36 cellular contexts compared by ENCODE assay signal in genomic region chr2:237657063-237657462, GRCh38.
"Had no signal": no experiment of that assay in that cellular context is flagged by ENCODE, and none has a peak within 500 bp of the region (broad histone marks: within the 10 kb centered on the region; RNA-seq: fewer than 3 reads in every experiment).

No MANE protein-coding gene starts in this region.

- H3K4me3 ChIP-seq: adrenal gland, ascending aorta, body of pancreas, cardiac muscle cell had no signal

- DNase-seq: activated effector memory CD4-positive, alpha-beta T cell treated with anti-CD3 and anti-CD28 coated beads, Interleukin-2, amount 50 U/mL, for 16 hours; activated effector memory CD4-positive, alpha-beta T cell treated with Interleukin-2 at 50 U/mL for 16 hours; activated gamma-delta T cell; activated gamma-delta T cell treated with Interleukin-2 at 50 U/mL for 16 hours; activated naive CD4-positive, alpha-beta T cell; activated naive CD4-positive, alpha-beta T cell treated with anti-CD3 and anti-CD28 coated beads for 36 hours; activated naive CD4-positive, alpha-beta T cell treated with anti-CD3 and anti-CD28 coated beads, Interleukin-2, amount 10 ng/mL, durations not matched to agents 7 days and 5 days; activated naive CD4-positive, alpha-beta T cell treated with anti-CD3 and anti-CD28 coated beads, Interleukin-2, amount 50 U/mL, for 16 hours; activated naive CD4-positive, alpha-beta T cell treated with Interleukin-2 at 50 U/mL for 16 hours; activated naive CD8-positive, alpha-beta T cell treated with anti-CD3 and anti-CD28 coated beads for 36 hours; activated naive CD8-positive, alpha-beta T cell treated with anti-CD3 and anti-CD28 coated beads, Interleukin-2, amount 10 ng/mL, durations not matched to agents 7 days and 5 days; activated naive CD8-positive, alpha-beta T cell treated with anti-CD3 and anti-CD28 coated beads, Interleukin-2, amount 50 U/mL, for 24 hours; activated T-cell treated with anti-CD3 and anti-CD28 coated beads, Interleukin-2, amount 50 U/mL, for 24 hours; activated T-cell treated with anti-CD3 and anti-CD28 coated beads, Interleukin-2, amount 50 U/mL, for 4 hours; activated T-cell treated with anti-CD3 and anti-CD28 coated beads, Interleukin-2, amount 50 U/mL, for 48 hours; activated T-cell treated with anti-CD3 and anti-CD28 coated beads, Interleukin-2, amount 50 U/mL, for 72 hours; adrenal gland; amniotic stem cell; amygdala; anterior cingulate cortex; aorta; body of pancreas; brain microvascular endothelial cell; caudate nucleus; central memory CD4-positive, alpha-beta T cell; cerebellar nuclear complex had no signal

- H3K27ac Mint-ChIP-seq: activated naive CD4-positive, alpha-beta T cell treated with anti-CD3 and anti-CD28 coated beads for 36 hours; activated naive CD4-positive, alpha-beta T cell treated with anti-CD3 and anti-CD28 coated beads, Interleukin-2, amount 10 ng/mL, durations not matched to agents 7 days and 5 days; activated naive CD4-positive, alpha-beta T cell treated with anti-CD3 and anti-CD28 coated beads, Interleukin-2, amount 50 U/mL, for 24 hours; activated naive CD4-positive, alpha-beta T cell treated with anti-CD3 and anti-CD28 coated beads, Interleukin-2, amount 50 U/mL, for 72 hours; activated naive CD8-positive, alpha-beta T cell; activated naive CD8-positive, alpha-beta T cell treated with anti-CD3 and anti-CD28 coated beads for 36 hours; activated naive CD8-positive, alpha-beta T cell treated with anti-CD3 and anti-CD28 coated beads, Interleukin-2, amount 10 ng/mL, durations not matched to agents 7 days and 5 days; activated naive CD8-positive, alpha-beta T cell treated with anti-CD3 and anti-CD28 coated beads, Interleukin-2, amount 50 U/mL, for 24 hours; activated T-cell treated with anti-CD3 and anti-CD28 coated beads, Interleukin-2, amount 50 U/mL, for 24 hours; activated T-cell treated with anti-CD3 and anti-CD28 coated beads, Interleukin-2, amount 50 U/mL, for 72 hours; activated T-helper 1 cell treated with anti-CD3 and anti-CD28 coated beads, Interleukin-12 subunit alpha, Interleukin-12 subunit beta, Interleukin-2, Interleukin-4 antibody, amounts not matched to agents 30 ng/mL and 10 ng/mL and 1 ng/mL, durations not matched to agents 14 hours and 24 hours and 36 hours; activated T-helper 17 cell treated with anti-CD3 and anti-CD28 coated beads, Interleukin-2, amount 50 U/mL, for 72 hours; activated T-helper 2 cell treated with anti-CD3 and anti-CD28 coated beads, Interferon-gamma antibody, Interleukin-2, Interleukin-4, amounts not matched to agents 10 μg/mL and 5 μg/mL and 100 μg/mL, durations not matched to agents 14 hours and 24 hours and 36 hours; brain had no signal

- H3K4me3 Mint-ChIP-seq: activated naive CD4-positive, alpha-beta T cell treated with anti-CD3 and anti-CD28 coated beads for 36 hours; activated naive CD4-positive, alpha-beta T cell treated with anti-CD3 and anti-CD28 coated beads, Interleukin-2, amount 10 ng/mL, durations not matched to agents 7 days and 5 days; activated naive CD4-positive, alpha-beta T cell treated with anti-CD3 and anti-CD28 coated beads, Interleukin-2, amount 50 U/mL, for 24 hours; activated naive CD8-positive, alpha-beta T cell; activated naive CD8-positive, alpha-beta T cell treated with anti-CD3 and anti-CD28 coated beads for 36 hours; activated naive CD8-positive, alpha-beta T cell treated with anti-CD3 and anti-CD28 coated beads, Interleukin-2, amount 10 ng/mL, durations not matched to agents 7 days and 5 days; activated naive CD8-positive, alpha-beta T cell treated with anti-CD3 and anti-CD28 coated beads, Interleukin-2, amount 50 U/mL, for 24 hours; activated T-cell treated with anti-CD3 and anti-CD28 coated beads, Interleukin-2, amount 50 U/mL, for 24 hours; activated T-cell treated with anti-CD3 and anti-CD28 coated beads, Interleukin-2, amount 50 U/mL, for 4 hours; activated T-cell treated with anti-CD3 and anti-CD28 coated beads, Interleukin-2, amount 50 U/mL, for 72 hours; activated T-helper 1 cell treated with anti-CD3 and anti-CD28 coated beads, Interleukin-12 subunit alpha, Interleukin-12 subunit beta, Interleukin-2, Interleukin-4 antibody, amounts not matched to agents 30 ng/mL and 10 ng/mL and 1 ng/mL, durations not matched to agents 14 hours and 24 hours and 36 hours; activated T-helper 17 cell treated with anti-CD3 and anti-CD28 coated beads, Interleukin-2, amount 50 U/mL, for 72 hours; brain; central memory CD8-positive, alpha-beta T cell had no signal

- H3K36me3 ChIP-seq: adrenal gland, ascending aorta, brain microvascular endothelial cell had no signal

- H3K36me3 Mint-ChIP-seq: activated naive CD4-positive, alpha-beta T cell treated with anti-CD3 and anti-CD28 coated beads, Interleukin-2, amount 10 ng/mL, durations not matched to agents 7 days and 5 days had no signal

- H3K27ac ChIP-seq: adrenal gland, ascending aorta, body of pancreas, brain microvascular endothelial cell, cardiac muscle cell had no signal

- H3K9me3 Mint-ChIP-seq: activated naive CD4-positive, alpha-beta T cell treated with anti-CD3 and anti-CD28 coated beads, Interleukin-2, amount 10 ng/mL, durations not matched to agents 7 days and 5 days; activated naive CD4-positive, alpha-beta T cell treated with anti-CD3 and anti-CD28 coated beads, Interleukin-2, amount 50 U/mL, for 24 hours; activated naive CD8-positive, alpha-beta T cell treated with anti-CD3 and anti-CD28 coated beads, Interleukin-2, amount 50 U/mL, for 24 hours; activated T-cell treated with anti-CD3 and anti-CD28 coated beads, Interleukin-2, amount 50 U/mL, for 24 hours; activated T-cell treated with anti-CD3 and anti-CD28 coated beads, Interleukin-2, amount 50 U/mL, for 4 hours; activated T-helper 1 cell treated with anti-CD3 and anti-CD28 coated beads, Interleukin-12 subunit alpha, Interleukin-12 subunit beta, Interleukin-2, Interleukin-4 antibody, amounts not matched to agents 30 ng/mL and 10 ng/mL and 1 ng/mL, durations not matched to agents 14 hours and 24 hours and 36 hours; activated T-helper 17 cell treated with anti-CD3 and anti-CD28 coated beads, Interleukin-2, amount 50 U/mL, for 72 hours; activated T-helper 2 cell treated with anti-CD3 and anti-CD28 coated beads, Interferon-gamma antibody, Interleukin-2, Interleukin-4, amounts not matched to agents 10 μg/mL and 5 μg/mL and 100 μg/mL, durations not matched to agents 14 hours and 24 hours and 36 hours; central memory CD8-positive, alpha-beta T cell had no signal

- ATAC-seq: activated naive CD4-positive, alpha-beta T cell treated with anti-CD3 and anti-CD28 coated beads, Interleukin-2, amount 50 U/mL, for 72 hours; activated naive CD8-positive, alpha-beta T cell treated with anti-CD3 and anti-CD28 coated beads, Interleukin-2, amount 50 U/mL, for 24 hours; activated T-cell treated with anti-CD3 and anti-CD28 coated beads, Interleukin-2, amount 50 U/mL, for 4 hours; activated T-cell treated with anti-CD3 and anti-CD28 coated beads, Interleukin-2, amount 50 U/mL, for 72 hours; activated T-helper 17 cell treated with anti-CD3 and anti-CD28 coated beads, Interleukin-2, amount 50 U/mL, for 72 hours; body of pancreas had no signal

- H3K27me3 ChIP-seq: adrenal gland, ascending aorta, body of pancreas, brain microvascular endothelial cell, cardiac muscle cell had no signal

- H3K4me1 Mint-ChIP-seq: activated T-helper 17 cell treated with anti-CD3 and anti-CD28 coated beads, Interleukin-2, amount 50 U/mL, for 72 hours; central memory CD8-positive, alpha-beta T cell had no signal

- H3K27me3 Mint-ChIP-seq: activated naive CD4-positive, alpha-beta T cell treated with anti-CD3 and anti-CD28 coated beads, Interleukin-2, amount 50 U/mL, for 24 hours; activated naive CD8-positive, alpha-beta T cell treated with anti-CD3 and anti-CD28 coated beads for 36 hours; brain had no signal

- H3K9me3 ChIP-seq: adrenal gland, body of pancreas had no signal
